9 cellular contexts compared by ENCODE assay signal in genomic region chr2:74497777-74498499, GRCh38. TPM values are rescaled to one million over a fixed set of nuclear protein-coding genes. Genes with fewer than 3 reads are reported as not detected.
DNase-seq lines count a peak whose midpoint lies in the region; ATAC-seq, FAIRE-seq and TF ChIP-seq lines count a peak whose summit lies in the region.
"Had no signal": no experiment of that assay in that cellular context is flagged by ENCODE, and none has a peak within 500 bp of the region (broad histone marks: within the 10 kb centered on the region; RNA-seq: fewer than 3 reads in every experiment).

No MANE protein-coding gene starts in this region.

- DNase-seq in DMS 273 (lab: John Stamatoyannopoulos, UW; ENCODE audit: unreplicated experiment) (peak; percentile 47), DMS 273 treated with DMSO at 0.1 percent for 48 hours (lab: John Stamatoyannopoulos, UW) (no peak), heart left ventricle (peak in 2 of 5 donors; percentile 30 to 67), D721Med (ENCODE audit: insufficient read length, low spot score) (no peak)
- DNase-seq in activated CD4-positive, alpha-beta T cell treated with anti-CD3 and anti-CD28 coated beads, Interleukin-2, amount 50 U/mL, for 1 hour = peak; percentile 27

- peaks cover 5 to 38% (median 32%) of the 10 kb centered on the region in 12 donors for H3K4me1 ChIP-seq in heart left ventricle
- peaks cover 11% of the 10 kb centered on the region for H3K4me1 ChIP-seq in rectal smooth muscle tissue (ENCODE audit: control insufficient read depth, insufficient read depth, low read length)

- no peak for TF ChIP-seq CTCF in heart left ventricle (IDR thresholded peaks at IDR 0.05)
- TF ChIP-seq CTCF in D721Med (IDR thresholded peaks at IDR 0.05; ENCODE audit: insufficient read depth, missing control alignments) = no peak

- no peaks in the 10 kb centered on the region for H3K9me3 ChIP-seq in heart left ventricle

- H3K36me3 ChIP-seq in heart left ventricle (peaks cover 0 to 16% (median 15%) of the 10 kb centered on the region in 9 donors), rectal smooth muscle tissue (ENCODE audit: control insufficient read depth, insufficient read depth, low read length) (peaks cover 8% of the 10 kb centered on the region)

- ATAC-seq in heart left ventricle (peak in 1 of 4 donors; percentile 4), GM21786 (IDR thresholded peaks at IDR 0.05; ENCODE audit: unreplicated experiment) (no peak), HG03521 (IDR thresholded peaks at IDR 0.05; ENCODE audit: unreplicated experiment) (no peak)

- intact Hi-C loops in heart left ventricle (cut with DNase I) = no loop called here

- H3K27me3 ChIP-seq in heart left ventricle (peaks cover 21 to 63% (median 35%) of the 10 kb centered on the region in 9 donors), rectal smooth muscle tissue (ENCODE audit: control insufficient read depth, insufficient read depth, low read length) (peaks cover 27% of the 10 kb centered on the region)

- H3K27ac ChIP-seq in heart left ventricle (no peak overlapping the region), rectal smooth muscle tissue (ENCODE audit: low read depth, low read length) (no peak overlapping the region)

- H3K4me3 ChIP-seq in heart left ventricle (peak overlapping the region; percentile 9 to 61 (median 25)), rectal smooth muscle tissue (ENCODE audit: low read length) (peak overlapping the region; percentile 68)

- H3K9ac ChIP-seq in rectal smooth muscle tissue (ENCODE audit: low read length) = peak overlapping the region; percentile 36

- 2 to 6% (median 2%) methylated on average over 24 to 61 of the region's 61 CpGs for WGBS in heart left ventricle, 4 donors

- no peak for TF ChIP-seq POLR2A in heart left ventricle (IDR thresholded peaks at IDR 0.05)

- FAIRE-seq in D721Med (lab: Jason Lieb, UNC) = no peak
- FAIRE-seq: A204.1 had no signal

RNA-seq across cellular contexts. Expression of gene LBX2, which starts 1.5 kb away (rescaled TPM):
- 1 to 10 TPM in 2 of 9 donors, under 1 TPM in 5, not detected in 2; 0.14 to 1.7 (median 0.72) TPM for total RNA-seq in heart left ventricle
- under 1 TPM; 0.27 to 0.67 TPM for polyA plus RNA-seq in heart left ventricle

RNA-seq across cellular contexts. Expression of gene PCGF1, which starts 9.6 kb away (rescaled TPM):
- total RNA-seq in heart left ventricle = 10 to 100 TPM; 10.6 to 22.3 (median 16.5) TPM
- polyA plus RNA-seq in heart left ventricle = 10 to 100 TPM; 22.5 to 24.9 TPM

RNA-seq across cellular contexts. Expression of gene TTC31, which starts 15.1 kb away (rescaled TPM):
- total RNA-seq in heart left ventricle = 10 to 100 TPM in 4 of 9 donors, 1 to 10 TPM in 5; 7.1 to 14.2 (median 10.0) TPM
- polyA plus RNA-seq in heart left ventricle = 10 to 100 TPM in 1 of 2 donors, 1 to 10 TPM in 1; 8.8 to 13.2 TPM

RNA-seq across cellular contexts. Expression of gene CCDC142, which starts 15.1 kb away (rescaled TPM):
- 10 to 100 TPM in 1 of 9 donors, 1 to 10 TPM in 8; 4.4 to 13.4 (median 7.1) TPM for total RNA-seq in heart left ventricle
- polyA plus RNA-seq in heart left ventricle = 1 to 10 TPM; 5.8 to 6.4 TPM

RNA-seq across cellular contexts. Expression of gene TLX2, which starts 16.3 kb away (rescaled TPM):
- not detected for total RNA-seq in heart left ventricle
- not detected for polyA plus RNA-seq in heart left ventricle

Comparison
In these comparisons a context has a peak if more than half of its experiments do, and no peak if none do; other contexts are left out.
1. DNase-seq: peak in DMS 273 (single experiment) and activated CD4-positive, alpha-beta T cell treated with anti-CD3 and anti-CD28 coated beads, Interleukin-2, amount 50 U/mL, for 1 hour (single experiment); none in DMS 273 treated with DMSO at 0.1 percent for 48 hours (single experiment) and D721Med (single experiment).